Comparison of ENCODE assay signal across 31 cellular contexts in the genomic region with DNA sequence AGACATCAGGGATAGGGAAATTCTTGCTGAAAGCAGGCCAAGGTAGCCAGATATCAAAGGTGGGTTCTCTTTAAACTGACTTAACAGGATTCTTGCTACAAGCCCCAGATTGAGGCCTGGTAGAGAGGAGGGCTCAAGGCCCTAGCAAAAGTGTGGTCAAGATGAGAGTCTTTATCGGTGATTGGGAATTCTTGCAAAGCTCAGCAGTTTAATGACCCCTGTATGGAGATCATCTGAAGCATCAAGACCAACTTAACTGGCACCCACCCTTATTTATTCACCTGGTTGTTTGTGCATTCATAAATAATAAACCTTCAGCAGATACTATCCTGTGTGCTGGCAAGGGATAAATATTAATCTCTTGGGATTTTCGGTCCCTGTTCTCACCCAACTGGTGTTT.
"Had no signal": no experiment of that assay in that cellular context is flagged by ENCODE, and none has a peak within 500 bp of the region (broad histone marks: within the 10 kb centered on the region; RNA-seq: fewer than 3 reads in every experiment).

No MANE protein-coding gene starts in this region.

- H3K27ac Mint-ChIP-seq: activated naive CD4-positive, alpha-beta T cell treated with anti-CD3 and anti-CD28 coated beads, Interleukin-2, amount 10 ng/mL, durations not matched to agents 7 days and 5 days; nephron; stimulated activated memory B cell treated with anti-CD40 and anti-IgM and Interleukin-4, amounts not matched to agents 10 μg/mL and 1 μg/mL and 100 μg/mL, for 72 hours; T-helper 1 cell treated with Interleukin-12 subunit alpha and Interleukin-12 subunit beta and Interleukin-4 antibody, amounts not matched to agents 30 μg/mL and 1 μg/mL, for 36 hours; type B pancreatic cell had no signal

- H3K4me3 Mint-ChIP-seq: activated naive CD4-positive, alpha-beta T cell treated with anti-CD3 and anti-CD28 coated beads, Interleukin-2, amount 10 ng/mL, durations not matched to agents 7 days and 5 days; nephron; stimulated activated memory B cell treated with anti-CD40 and anti-IgM and Interleukin-4, amounts not matched to agents 10 μg/mL and 1 μg/mL and 100 μg/mL, for 72 hours; stimulated activated naive CD8-positive, alpha-beta T cell treated with anti-CD3 and anti-CD28 coated beads, Interleukin-15, amount 100 ng/mL, for 72 hours; T-helper 1 cell treated with Interleukin-12 subunit alpha and Interleukin-12 subunit beta and Interleukin-4 antibody, amounts not matched to agents 30 μg/mL and 1 μg/mL, for 36 hours; type B pancreatic cell had no signal

- DNase-seq: activated CD4-positive, alpha-beta T cell treated with anti-CD3 and anti-CD28 coated beads for 48 hours; activated CD4-positive, alpha-beta T cell treated with anti-CD3 and anti-CD28 coated beads, Interleukin-2, amount 50 U/mL, for 48 hours; activated CD8-positive, alpha-beta memory T cell treated with anti-CD3 and anti-CD28 coated beads for 24 hours; activated gamma-delta T cell; activated naive CD4-positive, alpha-beta T cell treated with anti-CD3 and anti-CD28 coated beads, Interleukin-2, amount 10 ng/mL, durations not matched to agents 7 days and 5 days; activated T-cell treated with anti-CD3 and anti-CD28 coated beads, Interleukin-2, amount 50 U/mL, for 1 hour; anterior cingulate cortex; dorsolateral prefrontal cortex; effector memory CD4-positive, alpha-beta T cell; left lung; mesendoderm; ovary; retina; sigmoid colon; small intestine; stimulated activated CD4-positive, alpha-beta T cell treated with anti-CD3 and anti-CD28 coated beads, Interleukin-1b, Interleukin-23, amount 100 ng/mL, for 48 hours; stimulated activated CD4-positive, alpha-beta T cell treated with anti-CD3 and anti-CD28 coated beads, Interleukin-4, amount 100 ng/mL, for 4 hours; stimulated activated CD8-positive, alpha-beta memory T cell treated with anti-CD3 and anti-CD28 coated beads, Interleukin-4, amount 100 ng/mL, for 48 hours; stimulated activated naive CD8-positive, alpha-beta T cell treated with anti-CD3 and anti-CD28 coated beads, Interleukin-15, amount 100 ng/mL, for 72 hours; substantia nigra; T-helper 9 cell; uterus; WERI-Rb-1 had no signal

- FAIRE-seq: endothelial cell of umbilical vein, small intestine, TTC549 had no signal

- H3K27me3 Mint-ChIP-seq: activated naive CD4-positive, alpha-beta T cell treated with anti-CD3 and anti-CD28 coated beads, Interleukin-2, amount 10 ng/mL, durations not matched to agents 7 days and 5 days; progenitor cell of endocrine pancreas; stimulated activated memory B cell treated with anti-CD40 and anti-IgM and Interleukin-4, amounts not matched to agents 10 μg/mL and 1 μg/mL and 100 μg/mL, for 72 hours; stimulated activated naive CD8-positive, alpha-beta T cell treated with anti-CD3 and anti-CD28 coated beads, Interleukin-15, amount 100 ng/mL, for 72 hours; type B pancreatic cell had no signal

- ATAC-seq: activated CD4-positive, CD25-positive, alpha-beta regulatory T cell treated with anti-CD3 and anti-CD28 coated beads, Interleukin-2, amount 50 U/mL, for 24 hours; left lung; stimulated activated memory B cell treated with anti-CD40 and anti-IgM and Interleukin-4, amounts not matched to agents 10 μg/mL and 1 μg/mL and 100 μg/mL, for 72 hours; stimulated activated naive CD8-positive, alpha-beta T cell treated with anti-CD3 and anti-CD28 coated beads, Interleukin-15, amount 100 ng/mL, for 72 hours had no signal

- H3K9me3 Mint-ChIP-seq: activated naive CD4-positive, alpha-beta T cell treated with anti-CD3 and anti-CD28 coated beads, Interleukin-2, amount 10 ng/mL, durations not matched to agents 7 days and 5 days; nephron; stimulated activated memory B cell treated with anti-CD40 and anti-IgM and Interleukin-4, amounts not matched to agents 10 μg/mL and 1 μg/mL and 100 μg/mL, for 72 hours; stimulated activated naive CD8-positive, alpha-beta T cell treated with anti-CD3 and anti-CD28 coated beads, Interleukin-15, amount 100 ng/mL, for 72 hours; T-helper 1 cell treated with Interleukin-12 subunit alpha and Interleukin-12 subunit beta and Interleukin-4 antibody, amounts not matched to agents 30 μg/mL and 1 μg/mL, for 36 hours; type B pancreatic cell had no signal
